In genomic region chr6:121835662-121836061, GRCh38 we compare ENCODE assay signal across 20 cellular contexts.
"Had no signal": no experiment of that assay in that cellular context is flagged by ENCODE, and none has a peak within 500 bp of the region (broad histone marks: within the 10 kb centered on the region; RNA-seq: fewer than 3 reads in every experiment).

No MANE protein-coding gene starts in this region.

- H3K4me3 ChIP-seq: colonic mucosa, neural progenitor cell, pancreas, smooth muscle cell, suprapubic skin, tibial artery, upper lobe of left lung had no signal

- DNase-seq: cerebellar nuclear complex; colonic mucosa; dermis blood vessel endothelial cell; erythroblast; left colon; midbrain; occipital lobe; pancreas; right cardiac atrium; stimulated activated CD4-positive, alpha-beta T cell treated with anti-CD3 and anti-CD28 coated beads, Interleukin-4, amount 100 ng/mL, for 1 hour; stimulated activated CD8-positive, alpha-beta memory T cell treated with anti-CD3 and anti-CD28 coated beads, Interleukin-4, amount 100 ng/mL, for 48 hours; stimulated activated naive CD8-positive, alpha-beta T cell treated with anti-CD3 and anti-CD28 coated beads, Interleukin-15, Interleukin-2, amounts not matched to agents 100 U/mL and 50 U/mL, for 24 hours; tibial artery had no signal

- H3K36me3 ChIP-seq: colonic mucosa, neural progenitor cell, pancreas, suprapubic skin, tibial artery, upper lobe of left lung had no signal

- H3K27ac ChIP-seq: colonic mucosa, foreskin keratinocyte, neural progenitor cell, pancreas, suprapubic skin, tibial artery had no signal

- H3K9me3 ChIP-seq: colonic mucosa, pancreas, suprapubic skin, tibial artery, upper lobe of left lung had no signal

- H3K4me1 ChIP-seq: colonic mucosa, neural progenitor cell, pancreas, upper lobe of left lung had no signal

- ATAC-seq: foreskin keratinocyte; left colon; natural killer cell treated with Interleukin-12 subunit alpha and Interleukin-12 subunit beta and Interleukin-15 and Interleukin-18, amount 100 ng/mL, for 72 hours; pancreas; right cardiac atrium; stimulated activated effector memory CD8-positive, alpha-beta T cell treated with anti-CD3 and anti-CD28 coated beads, Interleukin-12 subunit alpha, Interleukin-12 subunit beta, amount 100 ng/mL, for 72 hours; stimulated activated naive CD8-positive, alpha-beta T cell treated with anti-CD3 and anti-CD28 coated beads, Interleukin-15, Interleukin-2, amounts not matched to agents 100 U/mL and 50 U/mL, for 24 hours had no signal

- H3K27me3 ChIP-seq: colonic mucosa, foreskin keratinocyte, neural progenitor cell, pancreas, suprapubic skin, tibial artery, upper lobe of left lung had no signal
